3 cellular contexts compared by ENCODE assay signal in the genomic region with DNA sequence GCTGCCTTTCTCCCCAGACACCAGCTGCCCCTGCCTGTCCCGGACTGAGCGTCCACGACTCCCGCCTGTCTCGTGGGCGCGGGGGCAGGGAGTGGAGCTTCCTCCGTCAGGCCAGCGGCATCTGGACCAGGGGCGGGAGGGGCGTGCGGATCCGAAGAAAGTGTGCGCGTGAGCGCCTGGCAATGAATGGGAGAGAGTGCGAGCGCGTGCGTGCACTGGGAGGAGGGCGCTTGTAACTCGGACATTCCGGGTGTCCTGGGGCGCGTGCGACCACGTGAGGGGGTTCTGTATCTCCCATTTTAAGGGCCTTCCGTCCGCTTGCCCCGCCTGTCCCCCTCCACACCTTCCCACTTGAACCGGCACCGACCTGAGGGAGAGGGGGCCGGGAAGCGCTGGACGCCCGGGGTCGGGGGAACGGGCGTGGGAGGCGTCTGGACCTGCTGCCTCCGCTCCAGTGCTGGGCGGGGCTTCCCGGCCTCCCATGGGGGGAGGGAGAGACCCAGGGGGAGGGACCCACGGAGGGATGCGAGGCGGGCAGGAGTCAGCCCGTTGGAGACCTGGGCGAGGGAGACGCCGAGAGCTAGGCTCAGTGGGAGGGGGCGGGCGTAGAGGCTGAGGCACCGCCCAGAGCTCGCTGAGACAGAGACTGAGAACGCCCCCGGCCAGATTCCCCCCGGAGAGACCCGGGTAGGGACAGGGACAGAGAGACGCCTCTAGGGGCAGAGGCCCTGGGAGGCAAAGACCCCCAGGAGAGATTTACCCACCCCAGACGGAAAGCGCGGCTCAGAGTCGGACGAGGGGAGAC.
TF ChIP-seq lines count a peak whose summit lies in the region.

A gene with protein sequence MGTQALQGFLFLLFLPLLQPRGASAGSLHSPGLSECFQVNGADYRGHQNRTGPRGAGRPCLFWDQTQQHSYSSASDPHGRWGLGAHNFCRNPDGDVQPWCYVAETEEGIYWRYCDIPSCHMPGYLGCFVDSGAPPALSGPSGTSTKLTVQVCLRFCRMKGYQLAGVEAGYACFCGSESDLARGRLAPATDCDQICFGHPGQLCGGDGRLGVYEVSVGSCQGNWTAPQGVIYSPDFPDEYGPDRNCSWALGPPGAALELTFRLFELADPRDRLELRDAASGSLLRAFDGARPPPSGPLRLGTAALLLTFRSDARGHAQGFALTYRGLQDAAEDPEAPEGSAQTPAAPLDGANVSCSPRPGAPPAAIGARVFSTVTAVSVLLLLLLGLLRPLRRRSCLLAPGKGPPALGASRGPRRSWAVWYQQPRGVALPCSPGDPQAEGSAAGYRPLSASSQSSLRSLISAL (plus strand): TSS at position 665 of the 805 bp plus-strand sequence. CDS start 246 bp downstream, outside the sequence.

TF ChIP-seq in HEK293, 187 proteins besides CTCF, POLR2A, EP300 and RAD21 (continued from another document and continues in another):
- TF ChIP-seq, protein P1, sequence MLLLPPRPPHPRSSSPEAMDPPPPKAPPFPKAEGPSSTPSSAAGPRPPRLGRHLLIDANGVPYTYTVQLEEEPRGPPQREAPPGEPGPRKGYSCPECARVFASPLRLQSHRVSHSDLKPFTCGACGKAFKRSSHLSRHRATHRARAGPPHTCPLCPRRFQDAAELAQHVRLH (tag by site-specific recombination; IDR thresholded peaks at IDR 0.05) = 0 out of 2 replicates have a peak, but pooled peaks have one; percentile 27
- TF ChIP-seq KLF8 (tag by site-specific recombination; IDR thresholded peaks at IDR 0.05) (peak; percentile 64), MZF1 (tag by site-specific recombination; IDR thresholded peaks at IDR 0.05; ENCODE audit: borderline replicate concordance) (no peak), ZNF777 (tag by site-specific recombination; IDR thresholded peaks at IDR 0.05; ENCODE audit: borderline replicate concordance) (no peak), ZNF391 (tag by site-specific recombination; IDR thresholded peaks at IDR 0.05; ENCODE audit: borderline replicate concordance, low read depth) (peak; percentile 23; the same call in 1 of the 2 replicates), SP7 (tag by site-specific recombination; IDR thresholded peaks at IDR 0.05) (peak; percentile 67; the same call in 1 of the 2 replicates), ZNF677 (tag by site-specific recombination; IDR thresholded peaks at IDR 0.05) (no peak), ZNF366 (tag by site-specific recombination; conservative IDR thresholded peaks at IDR 0.05) (peak; percentile 35), ZNF501 (tag by site-specific recombination; IDR thresholded peaks at IDR 0.05) (peak; percentile 62; the same call in 1 of the 2 replicates)
- TF ChIP-seq, protein P2, sequence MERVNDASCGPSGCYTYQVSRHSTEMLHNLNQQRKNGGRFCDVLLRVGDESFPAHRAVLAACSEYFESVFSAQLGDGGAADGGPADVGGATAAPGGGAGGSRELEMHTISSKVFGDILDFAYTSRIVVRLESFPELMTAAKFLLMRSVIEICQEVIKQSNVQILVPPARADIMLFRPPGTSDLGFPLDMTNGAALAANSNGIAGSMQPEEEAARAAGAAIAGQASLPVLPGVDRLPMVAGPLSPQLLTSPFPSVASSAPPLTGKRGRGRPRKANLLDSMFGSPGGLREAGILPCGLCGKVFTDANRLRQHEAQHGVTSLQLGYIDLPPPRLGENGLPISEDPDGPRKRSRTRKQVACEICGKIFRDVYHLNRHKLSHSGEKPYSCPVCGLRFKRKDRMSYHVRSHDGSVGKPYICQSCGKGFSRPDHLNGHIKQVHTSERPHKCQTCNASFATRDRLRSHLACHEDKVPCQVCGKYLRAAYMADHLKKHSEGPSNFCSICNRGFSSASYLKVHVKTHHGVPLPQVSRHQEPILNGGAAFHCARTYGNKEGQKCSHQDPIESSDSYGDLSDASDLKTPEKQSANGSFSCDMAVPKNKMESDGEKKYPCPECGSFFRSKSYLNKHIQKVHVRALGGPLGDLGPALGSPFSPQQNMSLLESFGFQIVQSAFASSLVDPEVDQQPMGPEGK (tag by site-specific recombination; IDR thresholded peaks at IDR 0.05) = peak; percentile 93
- TF ChIP-seq, protein P3, sequence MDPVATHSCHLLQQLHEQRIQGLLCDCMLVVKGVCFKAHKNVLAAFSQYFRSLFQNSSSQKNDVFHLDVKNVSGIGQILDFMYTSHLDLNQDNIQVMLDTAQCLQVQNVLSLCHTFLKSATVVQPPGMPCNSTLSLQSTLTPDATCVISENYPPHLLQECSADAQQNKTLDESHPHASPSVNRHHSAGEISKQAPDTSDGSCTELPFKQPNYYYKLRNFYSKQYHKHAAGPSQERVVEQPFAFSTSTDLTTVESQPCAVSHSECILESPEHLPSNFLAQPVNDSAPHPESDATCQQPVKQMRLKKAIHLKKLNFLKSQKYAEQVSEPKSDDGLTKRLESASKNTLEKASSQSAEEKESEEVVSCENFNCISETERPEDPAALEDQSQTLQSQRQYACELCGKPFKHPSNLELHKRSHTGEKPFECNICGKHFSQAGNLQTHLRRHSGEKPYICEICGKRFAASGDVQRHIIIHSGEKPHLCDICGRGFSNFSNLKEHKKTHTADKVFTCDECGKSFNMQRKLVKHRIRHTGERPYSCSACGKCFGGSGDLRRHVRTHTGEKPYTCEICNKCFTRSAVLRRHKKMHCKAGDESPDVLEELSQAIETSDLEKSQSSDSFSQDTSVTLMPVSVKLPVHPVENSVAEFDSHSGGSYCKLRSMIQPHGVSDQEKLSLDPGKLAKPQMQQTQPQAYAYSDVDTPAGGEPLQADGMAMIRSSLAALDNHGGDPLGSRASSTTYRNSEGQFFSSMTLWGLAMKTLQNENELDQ (tag by site-specific recombination; IDR thresholded peaks at IDR 0.05; ENCODE audit: low read depth) = no peak

TF ChIP-seq in PFSK-1, 5 proteins besides CTCF, POLR2A, EP300 and RAD21 (continued from another document):
- TF ChIP-seq, protein P4, sequence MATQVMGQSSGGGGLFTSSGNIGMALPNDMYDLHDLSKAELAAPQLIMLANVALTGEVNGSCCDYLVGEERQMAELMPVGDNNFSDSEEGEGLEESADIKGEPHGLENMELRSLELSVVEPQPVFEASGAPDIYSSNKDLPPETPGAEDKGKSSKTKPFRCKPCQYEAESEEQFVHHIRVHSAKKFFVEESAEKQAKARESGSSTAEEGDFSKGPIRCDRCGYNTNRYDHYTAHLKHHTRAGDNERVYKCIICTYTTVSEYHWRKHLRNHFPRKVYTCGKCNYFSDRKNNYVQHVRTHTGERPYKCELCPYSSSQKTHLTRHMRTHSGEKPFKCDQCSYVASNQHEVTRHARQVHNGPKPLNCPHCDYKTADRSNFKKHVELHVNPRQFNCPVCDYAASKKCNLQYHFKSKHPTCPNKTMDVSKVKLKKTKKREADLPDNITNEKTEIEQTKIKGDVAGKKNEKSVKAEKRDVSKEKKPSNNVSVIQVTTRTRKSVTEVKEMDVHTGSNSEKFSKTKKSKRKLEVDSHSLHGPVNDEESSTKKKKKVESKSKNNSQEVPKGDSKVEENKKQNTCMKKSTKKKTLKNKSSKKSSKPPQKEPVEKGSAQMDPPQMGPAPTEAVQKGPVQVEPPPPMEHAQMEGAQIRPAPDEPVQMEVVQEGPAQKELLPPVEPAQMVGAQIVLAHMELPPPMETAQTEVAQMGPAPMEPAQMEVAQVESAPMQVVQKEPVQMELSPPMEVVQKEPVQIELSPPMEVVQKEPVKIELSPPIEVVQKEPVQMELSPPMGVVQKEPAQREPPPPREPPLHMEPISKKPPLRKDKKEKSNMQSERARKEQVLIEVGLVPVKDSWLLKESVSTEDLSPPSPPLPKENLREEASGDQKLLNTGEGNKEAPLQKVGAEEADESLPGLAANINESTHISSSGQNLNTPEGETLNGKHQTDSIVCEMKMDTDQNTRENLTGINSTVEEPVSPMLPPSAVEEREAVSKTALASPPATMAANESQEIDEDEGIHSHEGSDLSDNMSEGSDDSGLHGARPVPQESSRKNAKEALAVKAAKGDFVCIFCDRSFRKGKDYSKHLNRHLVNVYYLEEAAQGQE (IDR thresholded peaks at IDR 0.05; ENCODE audit: insufficient read depth in 1 of 2, low read depth in 2 of 2, low read length in 2 of 2) = no peak
- TF ChIP-seq TAF1 (IDR thresholded peaks at IDR 0.05; ENCODE audit: borderline replicate concordance, insufficient read depth, low read length) = no peak
TF ChIP-seq in PFSK-1: peak in this region for 1.

TF ChIP-seq in K562, 482 proteins besides CTCF, POLR2A, EP300 and RAD21 (continued from another document and continues in another):
- TF ChIP-seq ARNT (IDR thresholded peaks at IDR 0.05) (no peak), MXI1 (IDR thresholded peaks at IDR 0.05; ENCODE audit: low read depth, low read length) (peak; percentile 59; the same call in 1 of the 2 replicates), STAG1 (CRISPR knock-in tag; IDR thresholded peaks at IDR 0.05; ENCODE audit: borderline replicate concordance) (no peak), SP1 (CRISPR knock-in tag; IDR thresholded peaks at IDR 0.05) (peak; percentile 71), ZNF12 (CRISPR knock-in tag; IDR thresholded peaks at IDR 0.05) (no peak), ZNF3 (CRISPR knock-in tag; IDR thresholded peaks at IDR 0.05) (no peak), NBN (IDR thresholded peaks at IDR 0.05; ENCODE audit: low read depth) (0 out of 2 replicates have a peak, but pooled peaks have one; percentile 56), SMAD1 (IDR thresholded peaks at IDR 0.05; ENCODE audit: low read depth, low read length, partially characterized antibody) (no peak), CEBPB (tag; IDR thresholded peaks at IDR 0.05) (no peak), ZNF76 (CRISPR knock-in tag; IDR thresholded peaks at IDR 0.05; ENCODE audit: borderline replicate concordance) (no peak), CHD2 (IDR thresholded peaks at IDR 0.05; ENCODE audit: low read depth, low read length) (no peak; the same call in 1 of the 2 replicates), CREB1 (IDR thresholded peaks at IDR 0.05) (no peak; the same call in 1 of the 2 replicates), CREB1 (CRISPR knock-in tag; IDR thresholded peaks at IDR 0.05) (no peak; the same call in 1 of the 2 replicates), MTA3 (IDR thresholded peaks at IDR 0.05; ENCODE audit: borderline replicate concordance) (peak; percentile 26; the same call in 1 of the 2 replicates), PTTG1 (tag; IDR thresholded peaks at IDR 0.05; ENCODE audit: low read depth) (no peak), ZNF436 (CRISPR knock-in tag; IDR thresholded peaks at IDR 0.05) (no peak), BCOR (IDR thresholded peaks at IDR 0.05) (no peak), RUNX1 (IDR thresholded peaks at IDR 0.05; ENCODE audit: low read depth) (no peak), NCOA2 (IDR thresholded peaks at IDR 0.05; ENCODE audit: partially characterized antibody in 2 of 2) (no peak)
- TF ChIP-seq, protein P5, sequence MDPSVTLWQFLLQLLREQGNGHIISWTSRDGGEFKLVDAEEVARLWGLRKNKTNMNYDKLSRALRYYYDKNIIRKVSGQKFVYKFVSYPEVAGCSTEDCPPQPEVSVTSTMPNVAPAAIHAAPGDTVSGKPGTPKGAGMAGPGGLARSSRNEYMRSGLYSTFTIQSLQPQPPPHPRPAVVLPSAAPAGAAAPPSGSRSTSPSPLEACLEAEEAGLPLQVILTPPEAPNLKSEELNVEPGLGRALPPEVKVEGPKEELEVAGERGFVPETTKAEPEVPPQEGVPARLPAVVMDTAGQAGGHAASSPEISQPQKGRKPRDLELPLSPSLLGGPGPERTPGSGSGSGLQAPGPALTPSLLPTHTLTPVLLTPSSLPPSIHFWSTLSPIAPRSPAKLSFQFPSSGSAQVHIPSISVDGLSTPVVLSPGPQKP (CRISPR knock-in tag; IDR thresholded peaks at IDR 0.05) = no peak
- TF ChIP-seq, protein P6, sequence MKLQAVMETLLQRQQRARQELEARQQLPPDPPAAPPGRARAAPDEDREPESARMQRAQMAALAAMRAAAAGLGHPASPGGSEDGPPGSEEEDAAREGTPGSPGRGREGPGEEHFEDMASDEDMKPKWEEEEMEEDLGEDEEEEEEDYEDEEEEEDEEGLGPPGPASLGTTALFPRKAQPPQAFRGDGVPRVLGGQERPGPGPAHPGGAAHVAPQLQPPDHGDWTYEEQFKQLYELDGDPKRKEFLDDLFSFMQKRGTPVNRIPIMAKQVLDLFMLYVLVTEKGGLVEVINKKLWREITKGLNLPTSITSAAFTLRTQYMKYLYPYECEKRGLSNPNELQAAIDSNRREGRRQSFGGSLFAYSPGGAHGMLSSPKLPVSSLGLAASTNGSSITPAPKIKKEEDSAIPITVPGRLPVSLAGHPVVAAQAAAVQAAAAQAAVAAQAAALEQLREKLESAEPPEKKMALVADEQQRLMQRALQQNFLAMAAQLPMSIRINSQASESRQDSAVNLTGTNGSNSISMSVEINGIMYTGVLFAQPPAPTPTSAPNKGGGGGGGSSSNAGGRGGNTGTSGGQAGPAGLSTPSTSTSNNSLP (IDR thresholded peaks at IDR 0.05; ENCODE audit: borderline replicate concordance, low read depth, low read length) = no peak
- TF ChIP-seq, protein P7, sequence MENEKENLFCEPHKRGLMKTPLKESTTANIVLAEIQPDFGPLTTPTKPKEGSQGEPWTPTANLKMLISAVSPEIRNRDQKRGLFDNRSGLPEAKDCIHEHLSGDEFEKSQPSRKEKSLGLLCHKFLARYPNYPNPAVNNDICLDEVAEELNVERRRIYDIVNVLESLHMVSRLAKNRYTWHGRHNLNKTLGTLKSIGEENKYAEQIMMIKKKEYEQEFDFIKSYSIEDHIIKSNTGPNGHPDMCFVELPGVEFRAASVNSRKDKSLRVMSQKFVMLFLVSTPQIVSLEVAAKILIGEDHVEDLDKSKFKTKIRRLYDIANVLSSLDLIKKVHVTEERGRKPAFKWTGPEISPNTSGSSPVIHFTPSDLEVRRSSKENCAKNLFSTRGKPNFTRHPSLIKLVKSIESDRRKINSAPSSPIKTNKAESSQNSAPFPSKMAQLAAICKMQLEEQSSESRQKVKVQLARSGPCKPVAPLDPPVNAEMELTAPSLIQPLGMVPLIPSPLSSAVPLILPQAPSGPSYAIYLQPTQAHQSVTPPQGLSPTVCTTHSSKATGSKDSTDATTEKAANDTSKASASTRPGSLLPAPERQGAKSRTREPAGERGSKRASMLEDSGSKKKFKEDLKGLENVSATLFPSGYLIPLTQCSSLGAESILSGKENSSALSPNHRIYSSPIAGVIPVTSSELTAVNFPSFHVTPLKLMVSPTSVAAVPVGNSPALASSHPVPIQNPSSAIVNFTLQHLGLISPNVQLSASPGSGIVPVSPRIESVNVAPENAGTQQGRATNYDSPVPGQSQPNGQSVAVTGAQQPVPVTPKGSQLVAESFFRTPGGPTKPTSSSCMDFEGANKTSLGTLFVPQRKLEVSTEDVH (IDR thresholded peaks at IDR 0.05; ENCODE audit: low read depth, partially characterized antibody) = no peak
- TF ChIP-seq, protein P8, sequence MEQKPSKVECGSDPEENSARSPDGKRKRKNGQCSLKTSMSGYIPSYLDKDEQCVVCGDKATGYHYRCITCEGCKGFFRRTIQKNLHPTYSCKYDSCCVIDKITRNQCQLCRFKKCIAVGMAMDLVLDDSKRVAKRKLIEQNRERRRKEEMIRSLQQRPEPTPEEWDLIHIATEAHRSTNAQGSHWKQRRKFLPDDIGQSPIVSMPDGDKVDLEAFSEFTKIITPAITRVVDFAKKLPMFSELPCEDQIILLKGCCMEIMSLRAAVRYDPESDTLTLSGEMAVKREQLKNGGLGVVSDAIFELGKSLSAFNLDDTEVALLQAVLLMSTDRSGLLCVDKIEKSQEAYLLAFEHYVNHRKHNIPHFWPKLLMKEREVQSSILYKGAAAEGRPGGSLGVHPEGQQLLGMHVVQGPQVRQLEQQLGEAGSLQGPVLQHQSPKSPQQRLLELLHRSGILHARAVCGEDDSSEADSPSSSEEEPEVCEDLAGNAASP (IDR thresholded peaks at IDR 0.05) = no peak
- TF ChIP-seq, protein P9, sequence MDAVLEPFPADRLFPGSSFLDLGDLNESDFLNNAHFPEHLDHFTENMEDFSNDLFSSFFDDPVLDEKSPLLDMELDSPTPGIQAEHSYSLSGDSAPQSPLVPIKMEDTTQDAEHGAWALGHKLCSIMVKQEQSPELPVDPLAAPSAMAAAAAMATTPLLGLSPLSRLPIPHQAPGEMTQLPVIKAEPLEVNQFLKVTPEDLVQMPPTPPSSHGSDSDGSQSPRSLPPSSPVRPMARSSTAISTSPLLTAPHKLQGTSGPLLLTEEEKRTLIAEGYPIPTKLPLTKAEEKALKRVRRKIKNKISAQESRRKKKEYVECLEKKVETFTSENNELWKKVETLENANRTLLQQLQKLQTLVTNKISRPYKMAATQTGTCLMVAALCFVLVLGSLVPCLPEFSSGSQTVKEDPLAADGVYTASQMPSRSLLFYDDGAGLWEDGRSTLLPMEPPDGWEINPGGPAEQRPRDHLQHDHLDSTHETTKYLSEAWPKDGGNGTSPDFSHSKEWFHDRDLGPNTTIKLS (IDR thresholded peaks at IDR 0.05; ENCODE audit: borderline replicate concordance, low read depth) = no peak
